ENCODE assay signal across 8 cellular contexts in the genomic region with DNA sequence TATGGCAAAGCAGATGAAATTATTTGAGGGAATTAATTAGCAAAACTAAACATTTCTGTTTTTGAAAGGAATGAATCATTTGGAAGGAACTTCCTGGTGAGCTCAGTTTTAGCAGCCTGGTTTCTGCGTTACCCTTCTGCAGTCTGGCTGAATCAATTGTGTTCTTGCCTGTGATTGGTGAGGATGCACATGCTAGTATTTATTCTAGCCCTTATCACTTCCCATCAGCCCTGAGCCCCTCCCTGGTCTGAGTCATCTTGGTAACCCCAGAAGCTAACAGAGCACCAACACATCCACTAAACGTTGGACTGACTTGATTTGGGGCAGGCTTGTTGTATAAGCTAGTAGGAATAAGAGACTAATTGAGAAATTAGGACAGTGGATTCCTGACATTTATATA. TPM values are rescaled to one million over a fixed set of nuclear protein-coding genes. Genes with fewer than 3 reads are reported as not detected.
DNase-seq lines count a peak whose midpoint lies in the region; ATAC-seq and TF ChIP-seq lines count a peak whose summit lies in the region.

No MANE protein-coding gene starts in this region.

- H3K36me3 Mint-ChIP-seq in activated naive CD4-positive, alpha-beta T cell treated with anti-CD3 and anti-CD28 coated beads for 36 hours (ENCODE audit: low read depth): peaks cover 3% of the 10 kb centered on the region

- H3K4me3 ChIP-seq in heart left ventricle: no peak overlapping the region

- ATAC-seq in heart left ventricle (peak; percentile 62 to 95 (median 86)), HG03175 (IDR thresholded peaks at IDR 0.05; ENCODE audit: unreplicated experiment) (no peak), HG03565 (IDR thresholded peaks at IDR 0.05; ENCODE audit: unreplicated experiment) (no peak), HG02981 (IDR thresholded peaks at IDR 0.05; ENCODE audit: unreplicated experiment) (no peak)

- intact Hi-C loops in activated naive CD4-positive, alpha-beta T cell treated with anti-CD3 and anti-CD28 coated beads for 36 hours (cut with micrococcal nuclease): no loop called here
- intact Hi-C loops in heart left ventricle (cut with DNase I): loop anchor here in 1 of 10 donors (5.0 kb wide), 1 partner anchor 38 kb away; no protein-coding TSS in a partner anchor

- no peak overlapping the region for H3K27ac Mint-ChIP-seq in activated naive CD4-positive, alpha-beta T cell treated with anti-CD3 and anti-CD28 coated beads for 36 hours

- H3K27ac ChIP-seq in heart left ventricle: peak overlapping the region in 11 of 12 donors; percentile 24 to 74 (median 63)

- TF ChIP-seq POLR2A in heart left ventricle (IDR thresholded peaks at IDR 0.05): peak in 1 of 2 donors; percentile 23

- no peaks in the 10 kb centered on the region for H3K9me3 ChIP-seq in heart left ventricle

- peaks cover 12 to 67% (median 38%) of the 10 kb centered on the region in 12 donors for H3K4me1 ChIP-seq in heart left ventricle

- no peaks in the 10 kb centered on the region for H3K27me3 ChIP-seq in heart left ventricle

- CTCF ChIA-PET in activated naive CD4-positive, alpha-beta T cell treated with anti-CD3 and anti-CD28 coated beads for 36 hours (lab: Charles Lee): interaction anchor here (0.9 to 1.5 kb wide), 4 partner anchors 11 to 152 kb away, joined by 3 to 6 read pairs (median 4); no protein-coding TSS in a partner anchor

- DNase-seq in ELR (ENCODE audit: low read depth): peak; percentile 99
- DNase-seq in NCI-H2196 treated with DMSO at 0.1 percent for 48 hours (lab: John Stamatoyannopoulos, UW; ENCODE audit: unreplicated experiment): peak; percentile 81
- DNase-seq in activated naive CD4-positive, alpha-beta T cell treated with anti-CD3 and anti-CD28 coated beads for 36 hours: peak; percentile 81
- peak in 4 of 5 donors; percentile 30 to 66 (median 45) for DNase-seq in heart left ventricle
- DNase-seq in stimulated activated CD4-positive, alpha-beta T cell treated with anti-CD3 and anti-CD28 coated beads, Interleukin-4, amount 100 ng/mL, for 1 hour: peak; percentile 23

- H3K4me1 Mint-ChIP-seq in activated naive CD4-positive, alpha-beta T cell treated with anti-CD3 and anti-CD28 coated beads for 36 hours (ENCODE audit: low read depth): peaks cover 33% of the 10 kb centered on the region

- TF ChIP-seq CTCF in heart left ventricle (IDR thresholded peaks at IDR 0.05): no peak

- no peaks in the 10 kb centered on the region for H3K36me3 ChIP-seq in heart left ventricle

- H3K27me3 Mint-ChIP-seq in activated naive CD4-positive, alpha-beta T cell treated with anti-CD3 and anti-CD28 coated beads for 36 hours (ENCODE audit: low read depth): peaks cover 9% of the 10 kb centered on the region

- WGBS in heart left ventricle, 4 donors: 20 to 36% (median 29%) methylated on average over 2 of the region's 2 CpGs

- H3K9me3 Mint-ChIP-seq in activated naive CD4-positive, alpha-beta T cell treated with anti-CD3 and anti-CD28 coated beads for 36 hours: no peaks in the 10 kb centered on the region

- H3K4me3 Mint-ChIP-seq in activated naive CD4-positive, alpha-beta T cell treated with anti-CD3 and anti-CD28 coated beads for 36 hours: no peak overlapping the region

RNA-seq across cellular contexts. Expression of gene TJP2, which starts 6.6 kb away (rescaled TPM):
- 1 to 10 TPM; 7.6 to 9.1 TPM for total RNA-seq in activated naive CD4-positive, alpha-beta T cell treated with anti-CD3 and anti-CD28 coated beads for 36 hours
- 100 to 1,000 TPM in 4 of 9 donors, 10 to 100 TPM in 5; 56.0 to 139 (median 92.0) TPM for total RNA-seq in heart left ventricle
- 10 to 100 TPM; 29.1 to 29.5 TPM for polyA plus RNA-seq in heart left ventricle

Comparison
In these comparisons a context has a peak if more than half of its experiments do, and no peak if none do; other contexts are left out.
1. DNase-seq: peak in every context shown above with its lines; median percentile 99 in ELR; 81 in NCI-H2196 treated with DMSO at 0.1 percent for 48 hours; 81 in activated naive CD4-positive, alpha-beta T cell treated with anti-CD3 and anti-CD28 coated beads for 36 hours; 45 in heart left ventricle; 23 in stimulated activated CD4-positive, alpha-beta T cell treated with anti-CD3 and anti-CD28 coated beads, Interleukin-4, amount 100 ng/mL, for 1 hour.
2. ATAC-seq: peak in heart left ventricle (4 of 4); none in HG03175 (single experiment), HG03565 (single experiment) and HG02981 (single experiment).
3. RNA of gene TJP2, which starts 6.6 kb away (total RNA-seq): 56.0 to 139 TPM in heart left ventricle; 7.6 to 9.1 TPM in activated naive CD4-positive, alpha-beta T cell treated with anti-CD3 and anti-CD28 coated beads for 36 hours; every median in the first group is over 4 times any median in the second.